ENCODE assay signal across 16 cellular contexts in the genomic region with DNA sequence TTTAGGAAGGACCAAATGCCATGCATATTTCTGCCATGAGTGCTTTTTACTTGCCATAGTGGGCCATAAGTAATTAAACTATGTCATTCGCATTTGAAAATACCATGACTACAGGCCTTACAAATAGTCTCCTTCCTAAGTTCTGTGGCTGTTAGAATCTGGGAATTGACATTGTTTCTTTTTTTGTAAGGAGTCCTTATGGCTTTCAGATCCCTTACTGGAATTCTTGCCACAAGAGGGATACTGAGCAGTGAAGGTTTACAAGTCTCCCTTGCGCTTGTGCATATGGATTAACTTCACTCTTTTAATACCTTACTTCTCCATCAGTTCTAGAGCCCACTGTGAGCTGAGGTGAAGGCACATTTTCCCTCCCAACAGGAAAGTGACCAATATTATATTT.
A peak's percentile ranks its signal among the peaks of the same experiment; 100 is the strongest.
DNase-seq lines count a peak whose midpoint lies in the region; TF ChIP-seq lines count a peak whose summit lies in the region.
"Had no signal": no experiment of that assay in that cellular context is flagged by ENCODE, and none has a peak within 500 bp of the region (broad histone marks: within the 10 kb centered on the region; RNA-seq: fewer than 3 reads in every experiment).

No MANE protein-coding gene starts in this region.

- no peaks in the 10 kb centered on the region for H3K36me3 ChIP-seq in H7 (replicated peaks; ENCODE audit: control insufficient read depth, insufficient read depth, low read length)
- H3K36me3 ChIP-seq: HAP-1 had no signal

- H3K27me3 ChIP-seq in H7 (ENCODE audit: control insufficient read depth, insufficient read depth, low read length) = no peaks in the 10 kb centered on the region

- no peak for TF ChIP-seq CTCF in choroid plexus epithelial cell (conservative IDR thresholded peaks at IDR 0.05; ENCODE audit: low read depth, low read length)

- DNase-seq in H7 (peak; percentile 1), choroid plexus epithelial cell (ENCODE audit: low read depth) (peak; percentile 1), iPS-NIHi7 (ENCODE audit: extremely low spot score) (peak; percentile 22), renal cortical epithelial cell (ENCODE audit: low read depth) (peak; percentile 0), NCI-H146 (lab: John Stamatoyannopoulos, UW) (no peak), OCI-M1 (lab: John Stamatoyannopoulos, UW) (no peak)
- no peak for DNase-seq in activated CD4-positive, alpha-beta T cell treated with anti-CD3 and anti-CD28 coated beads for 48 hours
- DNase-seq: COR-L47, NCI-H1092 treated with DMSO at 0.1 percent for 48 hours, NCI-H1694, NCI-H2081 treated with DMSO at 0.1 percent for 48 hours, NCI-H2227 treated with DMSO at 0.1 percent for 48 hours, NCI-H510A treated with DMSO at 0.1 percent for 48 hours, NCI-H774, SHP77 treated with DMSO at 0.1 percent for 48 hours had no signal

- H3K4me3 ChIP-seq in H7 (ENCODE audit: insufficient read depth, low read depth, low read length) (no peak overlapping the region), choroid plexus epithelial cell (ENCODE audit: low read depth, low read length) (no peak overlapping the region)
- H3K4me3 ChIP-seq: HAP-1 had no signal

Comparison
In these comparisons a context has a peak if more than half of its experiments do, and no peak if none do; other contexts are left out.
1. DNase-seq: peak in H7 (single experiment), choroid plexus epithelial cell (single experiment), iPS-NIHi7 (single experiment) and renal cortical epithelial cell (single experiment); none in NCI-H146 (single experiment), OCI-M1 (single experiment) and activated CD4-positive, alpha-beta T cell treated with anti-CD3 and anti-CD28 coated beads for 48 hours (single experiment).